ENCODE assay signal across 27 cellular contexts in genomic region chr1:115632251-115633026, GRCh38.
"Had no signal": no experiment of that assay in that cellular context is flagged by ENCODE, and none has a peak within 500 bp of the region (broad histone marks: within the 10 kb centered on the region; RNA-seq: fewer than 3 reads in every experiment).

No MANE protein-coding gene starts in this region.

- H3K36me3 Mint-ChIP-seq: activated naive CD4-positive, alpha-beta T cell treated with anti-CD3 and anti-CD28 coated beads, Interleukin-2, amount 50 U/mL, for 24 hours; activated naive CD8-positive, alpha-beta T cell treated with anti-CD3 and anti-CD28 coated beads, Interleukin-2, amount 10 ng/mL, durations not matched to agents 7 days and 5 days had no signal

- H2AFZ ChIP-seq: PC-9 had no signal

- H3K36me3 ChIP-seq: breast epithelium, SJCRH30, WERI-Rb-1 had no signal

- DNase-seq: activated CD4-positive, alpha-beta T cell treated with anti-CD3 and anti-CD28 coated beads, Interleukin-2, amount 10 ng/mL, durations not matched to agents 24 days and 14 days; activated CD4-positive, alpha-beta T cell treated with anti-CD3 and anti-CD28 coated beads, Interleukin-2, amount 50 U/mL, for 4 hours; activated CD8-positive, alpha-beta T cell treated with anti-CD3 and anti-CD28 coated beads, Interleukin-2, amount 10 ng/mL, durations not matched to agents 7 days and 5 days; activated gamma-delta T cell; activated naive CD4-positive, alpha-beta T cell treated with Interleukin-2 at 50 U/mL for 16 hours; activated naive CD8-positive, alpha-beta T cell treated with anti-CD3 and anti-CD28 coated beads, Interleukin-2, amount 10 ng/mL, durations not matched to agents 7 days and 5 days; activated T-cell treated with anti-CD3 and anti-CD28 coated beads, Interleukin-2, amount 50 U/mL, for 24 hours; body of pancreas; Karpas-422; NCI-H1105; NCI-H1417 treated with DMSO at 0.1 percent for 48 hours; NCI-H1694; NCI-H1930; NCI-H2081 treated with DMSO at 0.1 percent for 48 hours; NCI-H345; NCI-H524 treated with DMSO at 0.1 percent for 48 hours; NCI-H748 treated with DMSO at 0.1 percent for 48 hours; NK-92 treated with Interleukin-12 subunit alpha and Interleukin-12 subunit beta, amount 100 ng/mL, for 24 hours; Right ventricle myocardium superior; SJCRH30; T1000; WERI-Rb-1 had no signal

- ATAC-seq: activated CD8-positive, alpha-beta T cell treated with anti-CD3 and anti-CD28 coated beads, Interleukin-2, amount 10 ng/mL, durations not matched to agents 7 days and 5 days; body of pancreas had no signal

- H3K4me1 Mint-ChIP-seq: activated CD4-positive, alpha-beta T cell treated with anti-CD3 and anti-CD28 coated beads, Interleukin-2, amount 10 ng/mL, durations not matched to agents 24 days and 14 days; activated naive CD4-positive, alpha-beta T cell treated with anti-CD3 and anti-CD28 coated beads, Interleukin-2, amount 50 U/mL, for 24 hours; activated naive CD8-positive, alpha-beta T cell treated with anti-CD3 and anti-CD28 coated beads, Interleukin-2, amount 10 ng/mL, durations not matched to agents 7 days and 5 days had no signal

- H3K4me3 ChIP-seq: body of pancreas, breast epithelium, PC-9, SJCRH30, SK-N-MC had no signal

- H3K27me3 ChIP-seq: body of pancreas, breast epithelium, SJCRH30 had no signal

- H3K4me2 ChIP-seq: PC-9 had no signal

- H3K27ac Mint-ChIP-seq: activated CD4-positive, alpha-beta T cell treated with anti-CD3 and anti-CD28 coated beads, Interleukin-2, amount 10 ng/mL, durations not matched to agents 24 days and 14 days; activated CD8-positive, alpha-beta T cell treated with anti-CD3 and anti-CD28 coated beads, Interleukin-2, amount 10 ng/mL, durations not matched to agents 7 days and 5 days; activated naive CD4-positive, alpha-beta T cell treated with anti-CD3 and anti-CD28 coated beads, Interleukin-2, amount 50 U/mL, for 24 hours; activated naive CD8-positive, alpha-beta T cell treated with anti-CD3 and anti-CD28 coated beads, Interleukin-2, amount 10 ng/mL, durations not matched to agents 7 days and 5 days; activated T-cell treated with anti-CD3 and anti-CD28 coated beads, Interleukin-2, amount 50 U/mL, for 24 hours; activated T-helper 2 cell treated with anti-CD3 and anti-CD28 coated beads, Interferon-gamma antibody, Interleukin-2, Interleukin-4, amounts not matched to agents 10 μg/mL and 5 μg/mL and 100 μg/mL, durations not matched to agents 14 hours and 24 hours and 36 hours had no signal

- H3K27ac ChIP-seq: body of pancreas, breast epithelium, PC-9, SJCRH30, SK-N-MC, WERI-Rb-1 had no signal

- H3K4me1 ChIP-seq: body of pancreas, breast epithelium, SJCRH30 had no signal

- H3K4me3 Mint-ChIP-seq: activated CD4-positive, alpha-beta T cell treated with anti-CD3 and anti-CD28 coated beads, Interleukin-2, amount 10 ng/mL, durations not matched to agents 24 days and 14 days; activated CD8-positive, alpha-beta T cell treated with anti-CD3 and anti-CD28 coated beads, Interleukin-2, amount 10 ng/mL, durations not matched to agents 7 days and 5 days; activated naive CD4-positive, alpha-beta T cell treated with anti-CD3 and anti-CD28 coated beads, Interleukin-2, amount 50 U/mL, for 24 hours; activated naive CD8-positive, alpha-beta T cell treated with anti-CD3 and anti-CD28 coated beads, Interleukin-2, amount 10 ng/mL, durations not matched to agents 7 days and 5 days; activated T-cell treated with anti-CD3 and anti-CD28 coated beads, Interleukin-2, amount 50 U/mL, for 24 hours had no signal

- H3K9me3 ChIP-seq: body of pancreas, SJCRH30 had no signal
